12 cellular contexts compared by ENCODE assay signal in genomic region chr4:139312552-139313332, GRCh38. TPM values are rescaled to one million over a fixed set of nuclear protein-coding genes. Genes with fewer than 3 reads are reported as not detected.
DNase-seq lines count a peak whose midpoint lies in the region; ATAC-seq and TF ChIP-seq lines count a peak whose summit lies in the region.
"Had no signal": no experiment of that assay in that cellular context is flagged by ENCODE, and none has a peak within 500 bp of the region (broad histone marks: within the 10 kb centered on the region; RNA-seq: fewer than 3 reads in every experiment).

No MANE protein-coding gene starts in this region.

- H3K36me3 Mint-ChIP-seq in activated naive CD8-positive, alpha-beta T cell treated with anti-CD3 and anti-CD28 coated beads, Interleukin-2, amount 10 ng/mL, durations not matched to agents 7 days and 5 days, result peaks cover 27% of the 10 kb centered on the region
- H3K36me3 Mint-ChIP-seq in nephron (ENCODE audit: low read depth), result peaks cover 38% of the 10 kb centered on the region

- DNase-seq in SIG-M5 treated with dmso at 0.1 percent for 504 hours (lab: John Stamatoyannopoulos, UW; ENCODE audit: unreplicated experiment) (peak; percentile 52), SIG-M5 (lab: John Stamatoyannopoulos, UW) (no peak), NAMALWA (ENCODE audit: low spot score) (peak; percentile 67), left cardiac atrium (no peak)
- DNase-seq in activated naive CD8-positive, alpha-beta T cell treated with anti-CD3 and anti-CD28 coated beads, Interleukin-2, amount 10 ng/mL, durations not matched to agents 7 days and 5 days, result no peak
- DNase-seq: 8988T, NCI-H2081 had no signal

- POLR2A ChIA-PET in activated naive CD8-positive, alpha-beta T cell treated with anti-CD3 and anti-CD28 coated beads, Interleukin-2, amount 10 ng/mL, durations not matched to agents 7 days and 5 days (lab: Charles Lee), result interaction anchor here (2.9 kb wide), 1 partner anchor 11 kb away, joined by 15 read pairs; the partner anchor contains the start of genes NAA15 and NDUFC1

- peak overlapping the region; percentile 17 for H3K27ac Mint-ChIP-seq in activated naive CD8-positive, alpha-beta T cell treated with anti-CD3 and anti-CD28 coated beads, Interleukin-2, amount 10 ng/mL, durations not matched to agents 7 days and 5 days
- H3K27ac Mint-ChIP-seq in nephron, result peak overlapping the region in 2 of 3 experiments; percentile 21 to 68

- TF ChIP-seq CTCF in nephron (IDR thresholded peaks at IDR 0.05; ENCODE audit: unreplicated experiment in 3 of 3), result no peak

- H3K27me3 Mint-ChIP-seq in activated naive CD8-positive, alpha-beta T cell treated with anti-CD3 and anti-CD28 coated beads, Interleukin-2, amount 10 ng/mL, durations not matched to agents 7 days and 5 days, result no peaks in the 10 kb centered on the region
- no peaks in the 10 kb centered on the region for H3K27me3 Mint-ChIP-seq in nephron (ENCODE audit: low read depth)

- no peaks in the 10 kb centered on the region for H3K9me3 Mint-ChIP-seq in activated naive CD8-positive, alpha-beta T cell treated with anti-CD3 and anti-CD28 coated beads, Interleukin-2, amount 10 ng/mL, durations not matched to agents 7 days and 5 days
- H3K9me3 Mint-ChIP-seq in nephron, result peaks cover 9% of the 10 kb centered on the region

- no peak overlapping the region for H3K4me3 Mint-ChIP-seq in activated naive CD8-positive, alpha-beta T cell treated with anti-CD3 and anti-CD28 coated beads, Interleukin-2, amount 10 ng/mL, durations not matched to agents 7 days and 5 days
- H3K4me3 Mint-ChIP-seq in nephron, result no peak overlapping the region

- H3K4me1 Mint-ChIP-seq in activated naive CD8-positive, alpha-beta T cell treated with anti-CD3 and anti-CD28 coated beads, Interleukin-2, amount 10 ng/mL, durations not matched to agents 7 days and 5 days, result peaks cover 49% of the 10 kb centered on the region
- peaks cover 12% of the 10 kb centered on the region for H3K4me1 Mint-ChIP-seq in nephron

- intact Hi-C loops in left cardiac atrium (cut with DNase I), result no loop called here

- ATAC-seq in activated naive CD8-positive, alpha-beta T cell treated with anti-CD3 and anti-CD28 coated beads, Interleukin-2, amount 10 ng/mL, durations not matched to agents 7 days and 5 days (ENCODE audit: low read depth), result no peak
- no peak for ATAC-seq in GM19328 (IDR thresholded peaks at IDR 0.05; ENCODE audit: unreplicated experiment)
- no peak for ATAC-seq in left cardiac atrium
- no peak for ATAC-seq in GM21528 (IDR thresholded peaks at IDR 0.05; ENCODE audit: low FRiP score, unreplicated experiment)
- ATAC-seq: Panc1 had no signal

RNA-seq across cellular contexts. Expression of gene NDUFC1, which starts 10.5 kb away (rescaled TPM):
- 10 to 100 TPM; 34.6 to 36.5 TPM for total RNA-seq in activated naive CD8-positive, alpha-beta T cell treated with anti-CD3 and anti-CD28 coated beads, Interleukin-2, amount 10 ng/mL, durations not matched to agents 7 days and 5 days
- 100 to 1,000 TPM; 181 TPM for total RNA-seq in left cardiac atrium

RNA-seq across cellular contexts. Expression of gene NAA15, which starts 11.4 kb away (rescaled TPM):
- 10 to 100 TPM; 42.1 to 50.3 TPM for total RNA-seq in activated naive CD8-positive, alpha-beta T cell treated with anti-CD3 and anti-CD28 coated beads, Interleukin-2, amount 10 ng/mL, durations not matched to agents 7 days and 5 days
- total RNA-seq in left cardiac atrium, result 10 to 100 TPM; 33.1 to 46.1 TPM

RNA-seq across cellular contexts. Expression of gene MGARP, which starts 32.7 kb away (rescaled TPM):
- total RNA-seq in activated naive CD8-positive, alpha-beta T cell treated with anti-CD3 and anti-CD28 coated beads, Interleukin-2, amount 10 ng/mL, durations not matched to agents 7 days and 5 days, result under 1 TPM in 1 of 2 experiments, not detected in 1; 0.22 TPM
- total RNA-seq in left cardiac atrium, result 1 to 10 TPM; 1.2 to 1.6 TPM
- total RNA-seq: skeletal muscle tissue had no signal

Comparison
In these comparisons a context has a peak if more than half of its experiments do, and no peak if none do; other contexts are left out.
1. DNase-seq: peak in SIG-M5 treated with dmso at 0.1 percent for 504 hours (single experiment) and NAMALWA (single experiment); none in SIG-M5 (single experiment), activated naive CD8-positive, alpha-beta T cell treated with anti-CD3 and anti-CD28 coated beads, Interleukin-2, amount 10 ng/mL, durations not matched to agents 7 days and 5 days (single experiment) and left cardiac atrium (single experiment).
2. RNA of gene NDUFC1, which starts 10.5 kb away (total RNA-seq): 181 TPM in left cardiac atrium; 34.6 to 36.5 TPM in activated naive CD8-positive, alpha-beta T cell treated with anti-CD3 and anti-CD28 coated beads, Interleukin-2, amount 10 ng/mL, durations not matched to agents 7 days and 5 days; every median in the first group is over 4 times any median in the second.